In genomic region chr9:2116073-2116472, GRCh38 we compare ENCODE assay signal across 10 cellular contexts.
DNase-seq lines count a peak whose midpoint lies in the region; ATAC-seq and TF ChIP-seq lines count a peak whose summit lies in the region.
"Had no signal": no experiment of that assay in that cellular context is flagged by ENCODE, and none has a peak within 500 bp of the region (broad histone marks: within the 10 kb centered on the region; RNA-seq: fewer than 3 reads in every experiment).

No MANE protein-coding gene starts in this region.

- ATAC-seq in HCT116 (peak; percentile 81), WTC11 (peak; percentile 91), left lung (peak; percentile 44), GM21381 (IDR thresholded peaks at IDR 0.05; ENCODE audit: unreplicated experiment) (no peak), HG02981 (IDR thresholded peaks at IDR 0.05; ENCODE audit: unreplicated experiment) (no peak), GM21723 (IDR thresholded peaks at IDR 0.05; ENCODE audit: unreplicated experiment) (no peak)
- ATAC-seq in stimulated activated memory B cell treated with anti-CD40 and anti-IgM and Interleukin-4, amounts not matched to agents 10 μg/mL and 1 μg/mL and 100 μg/mL, for 72 hours = no peak

- no peaks in the 10 kb centered on the region for H3K36me3 Mint-ChIP-seq in WTC11
- H3K36me3 Mint-ChIP-seq in stimulated activated memory B cell treated with anti-CD40 and anti-IgM and Interleukin-4, amounts not matched to agents 10 μg/mL and 1 μg/mL and 100 μg/mL, for 72 hours = peaks cover 51% of the 10 kb centered on the region

- 0 out of 4 replicates have a peak, but pooled peaks cover 0 to under 1% of the 10 kb centered on the region in 2 experiments for H3K4me1 ChIP-seq in HCT116 (ENCODE audit: control insufficient read depth in 1 of 2, insufficient read depth in 2 of 2, low read length in 2 of 2)
- H3K4me1 ChIP-seq in left lung = peaks cover 0 to 3% of the 10 kb centered on the region in 2 donors

- no peak overlapping the region for H3K27ac Mint-ChIP-seq in WTC11
- H3K27ac Mint-ChIP-seq in stimulated activated memory B cell treated with anti-CD40 and anti-IgM and Interleukin-4, amounts not matched to agents 10 μg/mL and 1 μg/mL and 100 μg/mL, for 72 hours = no peak overlapping the region
- H3K27ac Mint-ChIP-seq: activated naive CD8-positive, alpha-beta T cell had no signal

- no peaks in the 10 kb centered on the region for H3K27me3 Mint-ChIP-seq in WTC11 (ENCODE audit: low read depth)
- no peaks in the 10 kb centered on the region for H3K27me3 Mint-ChIP-seq in stimulated activated memory B cell treated with anti-CD40 and anti-IgM and Interleukin-4, amounts not matched to agents 10 μg/mL and 1 μg/mL and 100 μg/mL, for 72 hours
- H3K27me3 Mint-ChIP-seq: activated naive CD8-positive, alpha-beta T cell had no signal

- POLR2A ChIA-PET in HCT116 (lab: Charles Lee) (no interaction called here), WTC11 (lab: Charles Lee) (no interaction called here)

- no TSS peak for BruUV-seq in HCT116 (replicated peaks; lab: Mats Ljungman, UMichigan)

- H3K36me3 ChIP-seq in HCT116 (ENCODE audit: control insufficient read depth in 1 of 2, insufficient read depth in 2 of 2, low read length in 2 of 2) = no peaks in the 10 kb centered on the region
- H3K36me3 ChIP-seq in left lung = peaks cover 0 to 91% of the 10 kb centered on the region in 2 donors

- no peak overlapping the region for H3K4me3 ChIP-seq in HCT116 (replicated peaks in 1 of 2; ENCODE audit: low read depth in 1 of 2, low read length in 2 of 2)
- no peak overlapping the region for H3K4me3 ChIP-seq in left lung
- H3K4me3 ChIP-seq: sigmoid colon had no signal

- H3K9me3 ChIP-seq in HCT116 (ENCODE audit: control insufficient read depth in 1 of 2, insufficient read depth in 1 of 2, low read depth in 1 of 2, low read length in 2 of 2) (no peaks in the 10 kb centered on the region), left lung (no peaks in the 10 kb centered on the region)
- H3K9me3 ChIP-seq: sigmoid colon had no signal

- TF ChIP-seq CTCF in HCT116 (IDR thresholded peaks at IDR 0.05 in 2 of 3, conservative IDR thresholded peaks at IDR 0.05 in 1 of 3; ENCODE audit: borderline replicate concordance in 1 of 3, insufficient read depth in 1 of 3, low read depth in 2 of 3, low read length in 2 of 3) (peak in 2 of 3 experiments; percentile 70 to 74; a peak in 4 of 6 replicates), WTC11 (IDR thresholded peaks at IDR 0.05) (peak; percentile 70), left lung (IDR thresholded peaks at IDR 0.05) (peak; percentile 19 to 24)

- H3K27ac ChIP-seq in HCT116 (ENCODE audit: low read depth, low read length) = no peak overlapping the region
- H3K27ac ChIP-seq in left lung = no peak overlapping the region
- H3K27ac ChIP-seq: sigmoid colon had no signal

- H4K20me1 ChIP-seq in HCT116 (ENCODE audit: insufficient read depth) = no peaks in the 10 kb centered on the region

- H3K9me3 Mint-ChIP-seq in WTC11 = no peaks in the 10 kb centered on the region
- H3K9me3 Mint-ChIP-seq in stimulated activated memory B cell treated with anti-CD40 and anti-IgM and Interleukin-4, amounts not matched to agents 10 μg/mL and 1 μg/mL and 100 μg/mL, for 72 hours = no peaks in the 10 kb centered on the region

- no peak for TF ChIP-seq POLR2A in HCT116 (IDR thresholded peaks at IDR 0.05; ENCODE audit: borderline replicate concordance, extremely low read depth, insufficient read depth, insufficient read length)

- H3K4me1 Mint-ChIP-seq in WTC11 = no peaks in the 10 kb centered on the region
- no peaks in the 10 kb centered on the region for H3K4me1 Mint-ChIP-seq in stimulated activated memory B cell treated with anti-CD40 and anti-IgM and Interleukin-4, amounts not matched to agents 10 μg/mL and 1 μg/mL and 100 μg/mL, for 72 hours

- no peaks in the 10 kb centered on the region for H3K79me2 ChIP-seq in HCT116 (ENCODE audit: insufficient read depth, low read length)

- TF ChIP-seq RAD21 in HCT116 (IDR thresholded peaks at IDR 0.05; ENCODE audit: low read depth) = no peak; the same call in 1 of the 2 replicates

- no peak overlapping the region for H3K4me2 ChIP-seq in HCT116 (ENCODE audit: low read length)

- DNase-seq in COLO668 (lab: John Stamatoyannopoulos, UW; ENCODE audit: unreplicated experiment) (peak; percentile 8), HCT116 (ENCODE audit: low read depth, low spot score) (peak; percentile 12), WTC11 (ENCODE audit: low spot score) (peak; percentile 55), left lung (no peak)
- DNase-seq: sigmoid colon had no signal

- RAD21 ChIA-PET in HCT116 (lab: Charles Lee; ENCODE audit: low non-redundant PET in 1 of 2, low total read pairs in 2 of 2, uncharacterized antibody in 2 of 2, unreplicated experiment in 2 of 2) = no interaction called here

- intact Hi-C loops in HCT116 (cut with micrococcal nuclease) (no loop called here), left lung (cut with DNase I) (no loop called here)

- CTCF ChIA-PET in HCT116 (lab: Charles Lee) (interaction anchor here (0.6 to 1.3 kb wide), 8 partner anchors 9 to 173 kb away, joined by 3 to 5 read pairs (median 3); no protein-coding TSS in a partner anchor), WTC11 (lab: Charles Lee) (interaction anchor here (0.5 to 2.2 kb wide), 31 partner anchors 9 to 612 kb away, joined by 3 to 13 read pairs (median 4); no protein-coding TSS in a partner anchor)

- no peak overlapping the region for H3K9ac ChIP-seq in HCT116 (ENCODE audit: low read length)

- no peak overlapping the region for H3K4me3 Mint-ChIP-seq in WTC11
- H3K4me3 Mint-ChIP-seq in stimulated activated memory B cell treated with anti-CD40 and anti-IgM and Interleukin-4, amounts not matched to agents 10 μg/mL and 1 μg/mL and 100 μg/mL, for 72 hours = no peak overlapping the region
- H3K4me3 Mint-ChIP-seq: activated naive CD8-positive, alpha-beta T cell had no signal

- no peak overlapping the region for H2AFZ ChIP-seq in HCT116 (ENCODE audit: low read depth, low read length, poor library complexity, severe bottlenecking)

- H3K27me3 ChIP-seq in HCT116 (ENCODE audit: insufficient read depth, low read length) = no peaks in the 10 kb centered on the region
- no peaks in the 10 kb centered on the region for H3K27me3 ChIP-seq in left lung
- H3K27me3 ChIP-seq: sigmoid colon had no signal

- no peaks in the 10 kb centered on the region for H3K9me2 ChIP-seq in HCT116 (ENCODE audit: insufficient read depth)

TF ChIP-seq in HCT116, 20 proteins besides CTCF, POLR2A, EP300 and RAD21 (continues in another document):
- no peak for TF ChIP-seq ZNF274 (IDR thresholded peaks at IDR 0.05; ENCODE audit: low read depth, low read length)
- TF ChIP-seq SIN3A (IDR thresholded peaks at IDR 0.05; ENCODE audit: low read depth) = no peak
- TF ChIP-seq SRF (IDR thresholded peaks at IDR 0.05; ENCODE audit: low read depth) = no peak
- no peak for TF ChIP-seq EZH2phosphoT487 (IDR thresholded peaks at IDR 0.05; ENCODE audit: borderline replicate concordance)
- no peak for TF ChIP-seq CBX3 (IDR thresholded peaks at IDR 0.05; ENCODE audit: low read depth)
- TF ChIP-seq EGR1 (IDR thresholded peaks at IDR 0.05; ENCODE audit: low read depth) = no peak
- TF ChIP-seq JUND (IDR thresholded peaks at IDR 0.05) = no peak
- TF ChIP-seq POLR2AphosphoS5 (IDR thresholded peaks at IDR 0.05; ENCODE audit: low read depth, low read length) = no peak
- TF ChIP-seq ZBTB33 (IDR thresholded peaks at IDR 0.05; ENCODE audit: extremely low read depth, insufficient replicate concordance, low read length) = no peak

TF ChIP-seq in WTC11, 78 proteins besides CTCF, POLR2A, EP300 and RAD21 (continues in another document):
- TF ChIP-seq GTF2I (CRISPR knock-in tag; conservative IDR thresholded peaks at IDR 0.05) (no peak), PRRX2 (CRISPR knock-in tag; IDR thresholded peaks at IDR 0.05) (no peak), ATF1 (CRISPR knock-in tag; IDR thresholded peaks at IDR 0.05) (no peak), E2F5 (CRISPR knock-in tag; IDR thresholded peaks at IDR 0.05) (no peak), ETV6 (CRISPR knock-in tag; IDR thresholded peaks at IDR 0.05) (no peak), ZNF532 (CRISPR knock-in tag; IDR thresholded peaks at IDR 0.05; ENCODE audit: borderline replicate concordance) (no peak), ZNF232 (CRISPR knock-in tag; IDR thresholded peaks at IDR 0.05) (no peak)

Comparison
In these comparisons a context has a peak if more than half of its experiments do, and no peak if none do; other contexts are left out.
1. DNase-seq: peak in COLO668 (single experiment), HCT116 (single experiment) and WTC11 (single experiment); none in left lung (0 of 2).
2. ATAC-seq: peak in HCT116 (single experiment), WTC11 (single experiment) and left lung (single experiment); none in GM21381 (single experiment), HG02981 (single experiment), stimulated activated memory B cell treated with anti-CD40 and anti-IgM and Interleukin-4, amounts not matched to agents 10 μg/mL and 1 μg/mL and 100 μg/mL, for 72 hours (single experiment) and GM21723 (single experiment).
3. CTCF ChIP-seq: peak in every context shown above with its lines; median percentile 72 in HCT116; 70 in WTC11; 22 in left lung.